Comparison of ENCODE assay signal across 17 cellular contexts in genomic region chrX:46922601-46923000, GRCh38. TPM values are rescaled to one million over a fixed set of nuclear protein-coding genes. Genes with fewer than 3 reads are reported as not detected.
DNase-seq lines count a peak whose midpoint lies in the region; ATAC-seq, FAIRE-seq and TF ChIP-seq lines count a peak whose summit lies in the region.
"Had no signal": no experiment of that assay in that cellular context is flagged by ENCODE, and none has a peak within 500 bp of the region (broad histone marks: within the 10 kb centered on the region; RNA-seq: fewer than 3 reads in every experiment).

No MANE protein-coding gene starts in this region.

- DNase-seq in SK-N-SH (no peak), HCEC 1CT (peak; percentile 20), astrocyte (ENCODE audit: low read depth) (no peak), RWPE1 (ENCODE audit: low spot score) (no peak), epidermal melanocyte (ENCODE audit: insufficient read length, low spot score) (no peak), COLO829 (ENCODE audit: low spot score) (no peak)
- DNase-seq: AML-193; CD8-positive, alpha-beta memory T cell; DMS53 had no signal

- peaks cover 6% of the 10 kb centered on the region for H3F3A ChIP-seq in SK-N-SH (replicated peaks; ENCODE audit: insufficient read depth)

- H4K20me1 ChIP-seq in SK-N-SH (ENCODE audit: insufficient read depth) (no peaks in the 10 kb centered on the region), astrocyte (ENCODE audit: insufficient read depth, low read length) (no peaks in the 10 kb centered on the region)

- H3K27me3 Mint-ChIP-seq in astrocyte (ENCODE audit: low read depth, unreplicated experiment), result no peaks in the 10 kb centered on the region
- no peaks in the 10 kb centered on the region for H3K27me3 Mint-ChIP-seq in stimulated activated memory B cell treated with anti-CD40 and anti-IgM and Interleukin-4, amounts not matched to agents 10 μg/mL and 1 μg/mL and 100 μg/mL, for 72 hours

- no peaks in the 10 kb centered on the region for H3K9me2 ChIP-seq in SK-N-SH

- H3K36me3 ChIP-seq in SK-N-SH (replicated peaks in 1 of 2; ENCODE audit: control insufficient read depth in 1 of 2, insufficient read depth in 2 of 2, low read length in 1 of 2), result no peaks in the 10 kb centered on the region
- H3K36me3 ChIP-seq in astrocyte (ENCODE audit: insufficient read depth, low read length), result no peaks in the 10 kb centered on the region
- H3K36me3 ChIP-seq: HAP-1 had no signal

- no peak overlapping the region for H3K4me3 Mint-ChIP-seq in astrocyte (ENCODE audit: unreplicated experiment)
- no peak overlapping the region for H3K4me3 Mint-ChIP-seq in stimulated activated memory B cell treated with anti-CD40 and anti-IgM and Interleukin-4, amounts not matched to agents 10 μg/mL and 1 μg/mL and 100 μg/mL, for 72 hours
- H3K4me3 Mint-ChIP-seq: CD8-positive, alpha-beta memory T cell had no signal

- H3K4me1 Mint-ChIP-seq in astrocyte (ENCODE audit: low read depth, unreplicated experiment), result no peaks in the 10 kb centered on the region
- H3K4me1 Mint-ChIP-seq in stimulated activated memory B cell treated with anti-CD40 and anti-IgM and Interleukin-4, amounts not matched to agents 10 μg/mL and 1 μg/mL and 100 μg/mL, for 72 hours, result peaks cover 36% of the 10 kb centered on the region
- H3K4me1 Mint-ChIP-seq: CD8-positive, alpha-beta memory T cell had no signal

- H3K79me2 ChIP-seq in SK-N-SH (ENCODE audit: insufficient read depth) (peaks cover 78% of the 10 kb centered on the region), astrocyte (ENCODE audit: insufficient read depth, low read length) (peaks cover 16% of the 10 kb centered on the region)

- no peak for TF ChIP-seq CTCF in SK-N-SH (IDR thresholded peaks at IDR 0.05)
- no peak for TF ChIP-seq CTCF in astrocyte (IDR thresholded peaks at IDR 0.05; ENCODE audit: insufficient read depth, low read depth, low read length)
- TF ChIP-seq CTCF in RWPE1 (conservative IDR thresholded peaks at IDR 0.05; ENCODE audit: low read depth), result no peak

- H3K27me3 ChIP-seq in SK-N-SH (ENCODE audit: insufficient read depth) (no peaks in the 10 kb centered on the region; the same call in 1 of the 2 replicates), astrocyte (ENCODE audit: insufficient read depth, low read length) (no peaks in the 10 kb centered on the region)
- H3K27me3 ChIP-seq: BLaER1 had no signal

- no peak for TF ChIP-seq EP300 in SK-N-SH (IDR thresholded peaks at IDR 0.05; ENCODE audit: borderline replicate concordance in 1 of 2, low read depth in 1 of 2, low read length in 1 of 2)

- H3K9me3 ChIP-seq in SK-N-SH (no peaks in the 10 kb centered on the region), astrocyte (ENCODE audit: insufficient read depth, low read depth, low read length) (no peaks in the 10 kb centered on the region)
- H3K9me3 ChIP-seq: HAP-1 had no signal

- ATAC-seq in SK-N-SH treated with all-trans-retinoic acid at 6 μM for 48 hours, result no peak
- no peak for ATAC-seq in stimulated activated memory B cell treated with anti-CD40 and anti-IgM and Interleukin-4, amounts not matched to agents 10 μg/mL and 1 μg/mL and 100 μg/mL, for 72 hours

- POLR2A ChIA-PET in SK-N-SH (lab: Yijun Ruan, JAX) (no interaction called here), RWPE1 (lab: Yijun Ruan, JAX; ENCODE audit: low non-redundant PET) (no interaction called here)

- TF ChIP-seq RAD21 in SK-N-SH (IDR thresholded peaks at IDR 0.05; ENCODE audit: low read length), result no peak

- no peak overlapping the region for H3K9ac ChIP-seq in SK-N-SH
- H3K9ac ChIP-seq in astrocyte (ENCODE audit: low read length), result no peak overlapping the region
- H3K9ac ChIP-seq: BLaER1 had no signal

- H3K4me3 ChIP-seq in SK-N-SH (ENCODE audit: low read depth in 2 of 2, low read length in 1 of 2) (no peak overlapping the region), astrocyte (ENCODE audit: insufficient read depth, low read depth, low read length) (no peak overlapping the region)
- H3K4me3 ChIP-seq: BLaER1, HAP-1 had no signal

- H3K27ac ChIP-seq in SK-N-SH (ENCODE audit: low read depth in 2 of 2, low read length in 1 of 2) (0 out of 4 replicates have a peak overlapping the region, but pooled peaks of 1 of the 2 experiments have one; percentile 19), astrocyte (ENCODE audit: low read depth, low read length) (no peak overlapping the region), RWPE1 (no peak overlapping the region)
- H3K27ac ChIP-seq: 22Rv1, BLaER1, HL-60 had no signal

- no peak overlapping the region for H2AFZ ChIP-seq in SK-N-SH (ENCODE audit: low read depth)
- no peak overlapping the region for H2AFZ ChIP-seq in astrocyte (ENCODE audit: low read depth, low read length)

- H3K27ac Mint-ChIP-seq in astrocyte (ENCODE audit: unreplicated experiment), result no peak overlapping the region
- peak overlapping the region; percentile 54 for H3K27ac Mint-ChIP-seq in stimulated activated memory B cell treated with anti-CD40 and anti-IgM and Interleukin-4, amounts not matched to agents 10 μg/mL and 1 μg/mL and 100 μg/mL, for 72 hours
- H3K27ac Mint-ChIP-seq: CD8-positive, alpha-beta memory T cell had no signal

- peak; percentile 55 for FAIRE-seq in astrocyte (lab: Jason Lieb, UNC)
- FAIRE-seq: GM12891, H1 had no signal

- peaks cover 0 to 2% of the 10 kb centered on the region in 2 experiments; a peak in 2 of 4 replicates for H3K4me1 ChIP-seq in SK-N-SH (ENCODE audit: control insufficient read depth in 1 of 2, insufficient read depth in 2 of 2, low read depth in 1 of 2, low read length in 1 of 2)
- H3K4me1 ChIP-seq in astrocyte (ENCODE audit: insufficient read depth, low read length), result no peaks in the 10 kb centered on the region
- H3K4me1 ChIP-seq: BLaER1, HAP-1 had no signal

- no peaks in the 10 kb centered on the region for H3K36me3 Mint-ChIP-seq in astrocyte (ENCODE audit: low read depth, unreplicated experiment)
- H3K36me3 Mint-ChIP-seq in stimulated activated memory B cell treated with anti-CD40 and anti-IgM and Interleukin-4, amounts not matched to agents 10 μg/mL and 1 μg/mL and 100 μg/mL, for 72 hours, result peaks cover 21% of the 10 kb centered on the region

- H3K9me3 Mint-ChIP-seq in astrocyte (ENCODE audit: unreplicated experiment), result no peaks in the 10 kb centered on the region
- no peaks in the 10 kb centered on the region for H3K9me3 Mint-ChIP-seq in stimulated activated memory B cell treated with anti-CD40 and anti-IgM and Interleukin-4, amounts not matched to agents 10 μg/mL and 1 μg/mL and 100 μg/mL, for 72 hours

- WGBS in SK-N-SH (ENCODE audit: low lambda C conversion rate), result 37% methylated on average over 1 of the region's 1 CpG

- CTCF ChIA-PET in SK-N-SH (lab: Yijun Ruan, JAX), result interaction anchor here (1.7 to 2.7 kb wide), 2 partner anchors 10 to 19 kb away, joined by 4 to 13 read pairs; partner anchors contain the start of gene JADE3
- CTCF ChIA-PET in RWPE1 (lab: Yijun Ruan, JAX), result no interaction called here

- H3K4me2 ChIP-seq in SK-N-SH, result no peak overlapping the region
- peak overlapping the region; percentile 33 for H3K4me2 ChIP-seq in astrocyte (ENCODE audit: low read length)
- H3K4me2 ChIP-seq: BLaER1 had no signal

TF ChIP-seq in SK-N-SH, 30 proteins besides CTCF, POLR2A, EP300 and RAD21:
- peak; percentile 43 for TF ChIP-seq TCF12 (IDR thresholded peaks at IDR 0.05)
- TF ChIP-seq GATA2 (CRISPR knock-in tag; IDR thresholded peaks at IDR 0.05), result no peak
- 0 out of 2 replicates have a peak, but pooled peaks have one; percentile 6 for TF ChIP-seq JUND (IDR thresholded peaks at IDR 0.05)
- peak; percentile 17; the same call in 1 of the 2 replicates for TF ChIP-seq FOSL2 (IDR thresholded peaks at IDR 0.05; ENCODE audit: borderline replicate concordance, low read depth)
TF ChIP-seq in SK-N-SH: peak in this region for 3.

TF ChIP-seq in SK-N-SH treated with all-trans-retinoic acid at 6 μM for 48 hours, 23 proteins besides CTCF, POLR2A, EP300 and RAD21 (continues in another document):
- no peak for TF ChIP-seq ZC3H10 (CRISPR knock-in tag; IDR thresholded peaks at IDR 0.05)
- no peak for TF ChIP-seq ISL1 (CRISPR knock-in tag; IDR thresholded peaks at IDR 0.05)
- TF ChIP-seq ZNF8 (CRISPR knock-in tag; IDR thresholded peaks at IDR 0.05), result no peak
- no peak for TF ChIP-seq TSHZ2 (CRISPR knock-in tag; IDR thresholded peaks at IDR 0.05)
- TF ChIP-seq BACH2 (CRISPR knock-in tag; IDR thresholded peaks at IDR 0.05; ENCODE audit: borderline replicate concordance), result no peak
- TF ChIP-seq ZNF565 (CRISPR knock-in tag; conservative IDR thresholded peaks at IDR 0.05; ENCODE audit: low read depth), result no peak
- no peak for TF ChIP-seq ESRRG (CRISPR knock-in tag; IDR thresholded peaks at IDR 0.05)
- TF ChIP-seq RARB (CRISPR knock-in tag; IDR thresholded peaks at IDR 0.05), result no peak

RNA-seq across cellular contexts. Expression of gene JADE3, which starts 10.4 kb away (rescaled TPM):
- 3.0 and 4.3 TPM in 2 replicates for polyA plus RNA-seq in SK-N-SH (2012; rRNA removed)
- 3.7 and 4.1 TPM in 2 replicates for polyA plus RNA-seq in SK-N-SH (2012; cell fraction: cytosol; rRNA removed)
- polyA plus RNA-seq in SK-N-SH (2012; cell fraction: nucleus; rRNA removed), result 2.9 and 4.6 TPM in 2 replicates
- total RNA-seq in astrocyte, result 9.5 and 12.4 TPM in 2 replicates
- polyA plus RNA-seq: CD8-positive, alpha-beta memory T cell had no signal
